In the genomic region with DNA sequence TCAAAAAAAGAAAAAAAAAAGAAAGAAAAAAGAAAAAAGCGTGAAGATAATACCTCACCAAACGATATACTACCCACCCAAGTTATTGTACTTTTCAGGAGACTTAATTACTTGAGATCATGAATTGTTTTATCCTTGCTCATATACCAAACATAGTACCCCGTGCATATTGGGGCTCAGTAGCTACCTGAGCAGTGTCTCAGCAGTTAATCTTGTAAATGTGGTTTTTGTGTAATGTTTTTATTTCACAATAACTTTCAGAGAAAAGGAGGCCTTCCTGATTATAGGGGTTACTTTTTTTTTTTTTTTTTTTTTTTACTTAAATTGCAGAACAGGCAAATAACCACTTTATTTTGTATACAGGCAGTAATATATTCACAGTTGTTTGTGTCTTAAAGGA, we compare ENCODE assay signal across 33 cellular contexts.
DNase-seq lines count a peak whose midpoint lies in the region; ATAC-seq and TF ChIP-seq lines count a peak whose summit lies in the region.
"Had no signal": no experiment of that assay in that cellular context is flagged by ENCODE, and none has a peak within 500 bp of the region (broad histone marks: within the 10 kb centered on the region; RNA-seq: fewer than 3 reads in every experiment).

No MANE protein-coding gene starts in this region.

- H3K36me3 Mint-ChIP-seq in CD8-positive, alpha-beta memory T cell, result no peaks in the 10 kb centered on the region
- no peaks in the 10 kb centered on the region for H3K36me3 Mint-ChIP-seq in activated CD4-positive, alpha-beta memory T cell treated with anti-CD3 and anti-CD28 coated beads, Interleukin-2, amount 10 ng/mL, durations not matched to agents 7 days and 5 days (ENCODE audit: low read depth)
- H3K36me3 Mint-ChIP-seq: activated naive CD4-positive, alpha-beta T cell treated with anti-CD3 and anti-CD28 coated beads, Interleukin-2, amount 10 ng/mL, durations not matched to agents 7 days and 5 days; IgD-negative memory B cell had no signal

- H3K27me3 ChIP-seq in neutrophil, result no peaks in the 10 kb centered on the region
- no peaks in the 10 kb centered on the region for H3K27me3 ChIP-seq in CD8-positive, alpha-beta memory T cell (ENCODE audit: insufficient read depth, low read length, poor library complexity, severe bottlenecking)
- H3K27me3 ChIP-seq: BLaER1, right atrium auricular region, uterus had no signal

- H3K4me3 ChIP-seq in neutrophil (ENCODE audit: low read depth in 1 of 2, low read length in 1 of 2), result no peak overlapping the region
- H3K4me3 ChIP-seq in CD8-positive, alpha-beta memory T cell (ENCODE audit: low read length), result no peak overlapping the region
- H3K4me3 ChIP-seq: BLaER1, coronary artery, left ventricle myocardium inferior, right atrium auricular region, uterus had no signal

- POLR2A ChIA-PET in CD8-positive, alpha-beta memory T cell (lab: Charles Lee), result no interaction called here
- POLR2A ChIA-PET in activated CD4-positive, alpha-beta memory T cell treated with anti-CD3 and anti-CD28 coated beads, Interleukin-2, amount 10 ng/mL, durations not matched to agents 7 days and 5 days (lab: Charles Lee), result no interaction called here

- H3K9me3 ChIP-seq in neutrophil, result no peaks in the 10 kb centered on the region
- no peaks in the 10 kb centered on the region for H3K9me3 ChIP-seq in CD8-positive, alpha-beta memory T cell (ENCODE audit: low read length)
- H3K9me3 ChIP-seq: BLaER1, left ventricle myocardium inferior, right atrium auricular region, uterus had no signal

- peak; percentile 24 for DNase-seq in EH (ENCODE audit: low read depth)
- peak; percentile 60 for DNase-seq in M059J (ENCODE audit: low read depth)
- peak; percentile 8 for DNase-seq in astrocyte of the hippocampus (ENCODE audit: low read depth, low spot score)
- no peak for DNase-seq in CD8-positive, alpha-beta memory T cell
- no peak for DNase-seq in activated CD4-positive, alpha-beta memory T cell treated with anti-CD3 and anti-CD28 coated beads, Interleukin-2, amount 10 ng/mL, durations not matched to agents 7 days and 5 days
- DNase-seq: ACHN; activated CD8-positive, alpha-beta T cell treated with anti-CD3 and anti-CD28 coated beads, Interleukin-2, amount 10 ng/mL, durations not matched to agents 7 days and 5 days; activated naive CD4-positive, alpha-beta T cell treated with anti-CD3 and anti-CD28 coated beads, Interleukin-2, amount 10 ng/mL, durations not matched to agents 7 days and 5 days; COR-L47; effector CD8-positive, alpha-beta T cell; islet precursor cell; left ventricle myocardium inferior; mesendoderm; NCI-H1417; NCI-H2029 treated with DMSO at 0.1 percent for 48 hours; NCI-H526 treated with DMSO at 0.1 percent for 48 hours; NK-92 treated with Interleukin-12 subunit alpha and Interleukin-12 subunit beta, amount 100 ng/mL, for 24 hours; SHP77; stimulated activated CD4-positive, alpha-beta T cell treated with anti-CD3 and anti-CD28 coated beads, Interleukin-2, amount 100 ng/mL, for 24 hours; stimulated activated CD8-positive, alpha-beta memory T cell treated with anti-CD3 and anti-CD28 coated beads, Interleukin-4, amount 100 ng/mL, for 48 hours; stimulated activated naive CD8-positive, alpha-beta T cell treated with anti-CD3 and anti-CD28 coated beads, Interleukin-15, amount 100 ng/mL, for 72 hours; T-helper 17 cell; uterus had no signal

- H3K36me3 ChIP-seq in neutrophil, result no peaks in the 10 kb centered on the region
- no peaks in the 10 kb centered on the region for H3K36me3 ChIP-seq in CD8-positive, alpha-beta memory T cell (ENCODE audit: insufficient read depth, low read length)
- H3K36me3 ChIP-seq: BLaER1, left ventricle myocardium inferior, right atrium auricular region, uterus had no signal

- peaks cover 0 to 1% (median 0%) of the 10 kb centered on the region in 5 donors for H3K9me3 Mint-ChIP-seq in CD8-positive, alpha-beta memory T cell
- H3K9me3 Mint-ChIP-seq in activated CD4-positive, alpha-beta memory T cell treated with anti-CD3 and anti-CD28 coated beads, Interleukin-2, amount 10 ng/mL, durations not matched to agents 7 days and 5 days, result no peaks in the 10 kb centered on the region
- H3K9me3 Mint-ChIP-seq: activated naive CD4-positive, alpha-beta T cell treated with anti-CD3 and anti-CD28 coated beads, Interleukin-2, amount 10 ng/mL, durations not matched to agents 7 days and 5 days; activated T-helper 17 cell treated with anti-CD3 and anti-CD28 coated beads, Interleukin-2, amount 50 U/mL, for 72 hours; IgD-negative memory B cell; stimulated activated naive CD8-positive, alpha-beta T cell treated with anti-CD3 and anti-CD28 coated beads, Interleukin-15, amount 100 ng/mL, for 72 hours had no signal

- peaks cover 1 to 14% (median 12%) of the 10 kb centered on the region in 3 donors for H3K4me1 Mint-ChIP-seq in CD8-positive, alpha-beta memory T cell
- H3K4me1 Mint-ChIP-seq in activated CD4-positive, alpha-beta memory T cell treated with anti-CD3 and anti-CD28 coated beads, Interleukin-2, amount 10 ng/mL, durations not matched to agents 7 days and 5 days, result no peaks in the 10 kb centered on the region
- H3K4me1 Mint-ChIP-seq: activated naive CD4-positive, alpha-beta T cell treated with anti-CD3 and anti-CD28 coated beads, Interleukin-2, amount 10 ng/mL, durations not matched to agents 7 days and 5 days; stimulated activated naive CD8-positive, alpha-beta T cell treated with anti-CD3 and anti-CD28 coated beads, Interleukin-15, amount 100 ng/mL, for 72 hours had no signal

- H3K4me3 Mint-ChIP-seq in CD8-positive, alpha-beta memory T cell, result no peak overlapping the region
- H3K4me3 Mint-ChIP-seq in activated CD4-positive, alpha-beta memory T cell treated with anti-CD3 and anti-CD28 coated beads, Interleukin-2, amount 10 ng/mL, durations not matched to agents 7 days and 5 days, result no peak overlapping the region
- H3K4me3 Mint-ChIP-seq: activated CD8-positive, alpha-beta T cell treated with anti-CD3 and anti-CD28 coated beads, Interleukin-2, amount 10 ng/mL, durations not matched to agents 7 days and 5 days; activated naive CD4-positive, alpha-beta T cell treated with anti-CD3 and anti-CD28 coated beads, Interleukin-2, amount 10 ng/mL, durations not matched to agents 7 days and 5 days; activated T-helper 17 cell treated with anti-CD3 and anti-CD28 coated beads, Interleukin-2, amount 50 U/mL, for 72 hours; IgD-negative memory B cell; stimulated activated naive CD8-positive, alpha-beta T cell treated with anti-CD3 and anti-CD28 coated beads, Interleukin-15, amount 100 ng/mL, for 72 hours had no signal

- no peaks in the 10 kb centered on the region for H3K27me3 Mint-ChIP-seq in CD8-positive, alpha-beta memory T cell
- H3K27me3 Mint-ChIP-seq in activated CD4-positive, alpha-beta memory T cell treated with anti-CD3 and anti-CD28 coated beads, Interleukin-2, amount 10 ng/mL, durations not matched to agents 7 days and 5 days, result no peaks in the 10 kb centered on the region
- H3K27me3 Mint-ChIP-seq: activated naive CD4-positive, alpha-beta T cell treated with anti-CD3 and anti-CD28 coated beads, Interleukin-2, amount 10 ng/mL, durations not matched to agents 7 days and 5 days; activated T-helper 17 cell treated with anti-CD3 and anti-CD28 coated beads, Interleukin-2, amount 50 U/mL, for 72 hours; IgD-negative memory B cell; stimulated activated naive CD8-positive, alpha-beta T cell treated with anti-CD3 and anti-CD28 coated beads, Interleukin-15, amount 100 ng/mL, for 72 hours; T-helper 17 cell had no signal

- H3K27ac Mint-ChIP-seq in CD8-positive, alpha-beta memory T cell, result no peak overlapping the region
- H3K27ac Mint-ChIP-seq in activated CD4-positive, alpha-beta memory T cell treated with anti-CD3 and anti-CD28 coated beads, Interleukin-2, amount 10 ng/mL, durations not matched to agents 7 days and 5 days, result no peak overlapping the region
- H3K27ac Mint-ChIP-seq: activated CD8-positive, alpha-beta T cell treated with anti-CD3 and anti-CD28 coated beads, Interleukin-2, amount 10 ng/mL, durations not matched to agents 7 days and 5 days; activated naive CD4-positive, alpha-beta T cell treated with anti-CD3 and anti-CD28 coated beads, Interleukin-2, amount 10 ng/mL, durations not matched to agents 7 days and 5 days; activated T-helper 17 cell treated with anti-CD3 and anti-CD28 coated beads, Interleukin-2, amount 50 U/mL, for 72 hours; IgD-negative memory B cell; T-helper 17 cell had no signal

- CTCF ChIA-PET in CD8-positive, alpha-beta memory T cell (lab: Charles Lee), result no interaction called here
- CTCF ChIA-PET in activated CD4-positive, alpha-beta memory T cell treated with anti-CD3 and anti-CD28 coated beads, Interleukin-2, amount 10 ng/mL, durations not matched to agents 7 days and 5 days (lab: Charles Lee), result interaction anchor here (0.7 kb wide), 1 partner anchor 530 kb away, joined by 3 read pairs; no protein-coding TSS in a partner anchor

- peaks cover 32 to 35% of the 10 kb centered on the region in 2 experiments for H3K4me1 ChIP-seq in neutrophil (ENCODE audit: control insufficient read depth in 1 of 2, insufficient read depth in 1 of 2, low read depth in 1 of 2, low read length in 1 of 2)
- H3K4me1 ChIP-seq in CD8-positive, alpha-beta memory T cell (ENCODE audit: insufficient read depth, low read length), result no peaks in the 10 kb centered on the region
- H3K4me1 ChIP-seq: BLaER1 had no signal

- TF ChIP-seq CTCF in neutrophil (IDR thresholded peaks at IDR 0.05), result no peak

- no peak for ATAC-seq in HG03457 (IDR thresholded peaks at IDR 0.05; ENCODE audit: unreplicated experiment)
- ATAC-seq: activated CD8-positive, alpha-beta T cell treated with anti-CD3 and anti-CD28 coated beads, Interleukin-2, amount 10 ng/mL, durations not matched to agents 7 days and 5 days; activated T-helper 17 cell treated with anti-CD3 and anti-CD28 coated beads, Interleukin-2, amount 50 U/mL, for 72 hours; Panc1; stimulated activated naive CD8-positive, alpha-beta T cell treated with anti-CD3 and anti-CD28 coated beads, Interleukin-15, amount 100 ng/mL, for 72 hours; T-helper 17 cell had no signal

- peak overlapping the region; percentile 73 for H3K27ac ChIP-seq in neutrophil
- no peak overlapping the region for H3K27ac ChIP-seq in CD8-positive, alpha-beta memory T cell (ENCODE audit: low read depth, low read length)
- H3K27ac ChIP-seq: BLaER1, coronary artery, epithelial cell of prostate, left ventricle myocardium inferior, parathyroid adenoma, right atrium auricular region, uterus had no signal

Comparison
In these comparisons a context has a peak if more than half of its experiments do, and no peak if none do; other contexts are left out.
1. DNase-seq: peak in EH (single experiment), M059J (single experiment) and astrocyte of the hippocampus (single experiment); none in CD8-positive, alpha-beta memory T cell (0 of 5) and activated CD4-positive, alpha-beta memory T cell treated with anti-CD3 and anti-CD28 coated beads, Interleukin-2, amount 10 ng/mL, durations not matched to agents 7 days and 5 days (single experiment).